Comparison of ENCODE assay signal across 14 cellular contexts in genomic region chr7:17370901-17371550, GRCh38.
DNase-seq lines count a peak whose midpoint lies in the region; TF ChIP-seq lines count a peak whose summit lies in the region.
"Had no signal": no experiment of that assay in that cellular context is flagged by ENCODE, and none has a peak within 500 bp of the region (broad histone marks: within the 10 kb centered on the region; RNA-seq: fewer than 3 reads in every experiment).

No MANE protein-coding gene starts in this region.

- H3K18ac ChIP-seq in mesendoderm (ENCODE audit: low read length): no peak overlapping the region

- H3K23ac ChIP-seq in mesendoderm (ENCODE audit: low read length): no peak overlapping the region

- H3K9me3 Mint-ChIP-seq in osteocyte (ENCODE audit: unreplicated experiment): no peaks in the 10 kb centered on the region
- H3K9me3 Mint-ChIP-seq: CD4-positive, CD25-positive, alpha-beta regulatory T cell; nephron progenitor cell; stimulated activated naive CD8-positive, alpha-beta T cell treated with anti-CD3 and anti-CD28 coated beads, Interleukin-15, Interleukin-2, amounts not matched to agents 100 ng/mL and 50 ng/mL, for 24 hours had no signal

- no peak for TF ChIP-seq CTCF in coronary artery (IDR thresholded peaks at IDR 0.05)
- TF ChIP-seq CTCF in osteocyte (IDR thresholded peaks at IDR 0.05): no peak

- no peaks in the 10 kb centered on the region for H3K79me1 ChIP-seq in mesendoderm (ENCODE audit: low read length)

- no peak overlapping the region for H2BK15ac ChIP-seq in mesendoderm (replicated peaks; ENCODE audit: low read depth)

- H3K36me3 ChIP-seq in mesendoderm (ENCODE audit: control insufficient read depth, insufficient read depth, low read length): no peaks in the 10 kb centered on the region

- H4K8ac ChIP-seq in mesendoderm (ENCODE audit: low read depth, low read length): no peak overlapping the region

- WGBS in mesendoderm (ENCODE audit: extremely low coverage, insufficient coverage, low lambda C conversion rate): no CpG with 5 or more reads among the region's 3 CpGs

- no peak overlapping the region for H4K5ac ChIP-seq in mesendoderm (ENCODE audit: low read length)

- no peak overlapping the region for H2BK120ac ChIP-seq in mesendoderm (ENCODE audit: low read depth, low read length)

- H3K27me3 ChIP-seq in mesendoderm (ENCODE audit: insufficient read depth, low read length, poor library complexity): no peaks in the 10 kb centered on the region

- DNase-seq in Caki2 (ENCODE audit: low read depth) (peak; percentile 42), NCI-H226 (peak; percentile 38), coronary artery (ENCODE audit: low spot score) (no peak), osteocyte (ENCODE audit: extremely low spot score, unreplicated experiment) (no peak), ureter (ENCODE audit: low spot score) (no peak), mesendoderm (no peak), NCI-H2227 treated with DMSO at 0.1 percent for 48 hours (lab: John Stamatoyannopoulos, UW) (no peak)
- DNase-seq in NK-92 treated with Interleukin-12 subunit alpha and Interleukin-12 subunit beta, amount 100 ng/mL, for 24 hours (lab: John Stamatoyannopoulos, UW): no peak
- DNase-seq: CD4-positive, CD25-positive, alpha-beta regulatory T cell; effector CD8-positive, alpha-beta T cell; NCI-H774; nephron progenitor cell had no signal

- in situ Hi-C loops in Caki2 (cut with HindIII; ENCODE audit: low pct_unique_long_range_greater_than_20kb, low sequenced_read_pairs): no loop called here

- H3K36me3 Mint-ChIP-seq in osteocyte (ENCODE audit: unreplicated experiment): peaks cover 3% of the 10 kb centered on the region
- H3K36me3 Mint-ChIP-seq: activated naive CD8-positive, alpha-beta T cell; CD4-positive, CD25-positive, alpha-beta regulatory T cell had no signal

- no peaks in the 10 kb centered on the region for H3K4me1 ChIP-seq in mesendoderm (ENCODE audit: control insufficient read depth, low read depth, low read length)

- peaks cover 63% of the 10 kb centered on the region for H3K4me1 Mint-ChIP-seq in osteocyte (ENCODE audit: unreplicated experiment)
- H3K4me1 Mint-ChIP-seq: CD4-positive, CD25-positive, alpha-beta regulatory T cell; nephron progenitor cell had no signal

- no peaks in the 10 kb centered on the region for H3K27me3 Mint-ChIP-seq in osteocyte (ENCODE audit: unreplicated experiment)
- H3K27me3 Mint-ChIP-seq: CD4-positive, CD25-positive, alpha-beta regulatory T cell; stimulated activated naive CD8-positive, alpha-beta T cell treated with anti-CD3 and anti-CD28 coated beads, Interleukin-15, Interleukin-2, amounts not matched to agents 100 ng/mL and 50 ng/mL, for 24 hours had no signal

- H3K56ac ChIP-seq in mesendoderm (ENCODE audit: low read length): no peak overlapping the region

- H3K27ac Mint-ChIP-seq in osteocyte (ENCODE audit: unreplicated experiment): peak overlapping the region; percentile 97
- H3K27ac Mint-ChIP-seq: activated naive CD8-positive, alpha-beta T cell; CD4-positive, CD25-positive, alpha-beta regulatory T cell; nephron progenitor cell; stimulated activated naive CD8-positive, alpha-beta T cell treated with anti-CD3 and anti-CD28 coated beads, Interleukin-15, Interleukin-2, amounts not matched to agents 100 ng/mL and 50 ng/mL, for 24 hours had no signal

- no peak overlapping the region for H3K4me3 Mint-ChIP-seq in osteocyte (ENCODE audit: unreplicated experiment)
- H3K4me3 Mint-ChIP-seq: activated naive CD8-positive, alpha-beta T cell; CD4-positive, CD25-positive, alpha-beta regulatory T cell; nephron progenitor cell; stimulated activated naive CD8-positive, alpha-beta T cell treated with anti-CD3 and anti-CD28 coated beads, Interleukin-15, Interleukin-2, amounts not matched to agents 100 ng/mL and 50 ng/mL, for 24 hours had no signal

- no peak overlapping the region for H3K4me3 ChIP-seq in coronary artery
- no peak overlapping the region for H3K4me3 ChIP-seq in mesendoderm (ENCODE audit: low read length)

- H2BK5ac ChIP-seq in mesendoderm (ENCODE audit: low read length): no peak overlapping the region

- H2AK5ac ChIP-seq in mesendoderm (ENCODE audit: low read length): no peak overlapping the region

- no peak overlapping the region for H3K9ac ChIP-seq in mesendoderm (ENCODE audit: low read length)

- no peak overlapping the region for H3K4ac ChIP-seq in mesendoderm (ENCODE audit: low read depth, low read length)

- H3K27ac ChIP-seq in coronary artery: peak overlapping the region; percentile 8 to 38
- H3K27ac ChIP-seq in mesendoderm (ENCODE audit: low read depth, low read length): no peak overlapping the region

- no peaks in the 10 kb centered on the region for H3K79me2 ChIP-seq in mesendoderm (ENCODE audit: control insufficient read depth, insufficient read depth, low read length)

- H3K4me2 ChIP-seq in mesendoderm (ENCODE audit: low read length): no peak overlapping the region

Comparison
In these comparisons a context has a peak if more than half of its experiments do, and no peak if none do; other contexts are left out.
1. DNase-seq: peak in Caki2 (single experiment) and NCI-H226 (single experiment); none in coronary artery (single experiment), osteocyte (single experiment), ureter (single experiment), mesendoderm (single experiment), NK-92 treated with Interleukin-12 subunit alpha and Interleukin-12 subunit beta, amount 100 ng/mL, for 24 hours (single experiment) and NCI-H2227 treated with DMSO at 0.1 percent for 48 hours (single experiment).